In the genomic region with DNA sequence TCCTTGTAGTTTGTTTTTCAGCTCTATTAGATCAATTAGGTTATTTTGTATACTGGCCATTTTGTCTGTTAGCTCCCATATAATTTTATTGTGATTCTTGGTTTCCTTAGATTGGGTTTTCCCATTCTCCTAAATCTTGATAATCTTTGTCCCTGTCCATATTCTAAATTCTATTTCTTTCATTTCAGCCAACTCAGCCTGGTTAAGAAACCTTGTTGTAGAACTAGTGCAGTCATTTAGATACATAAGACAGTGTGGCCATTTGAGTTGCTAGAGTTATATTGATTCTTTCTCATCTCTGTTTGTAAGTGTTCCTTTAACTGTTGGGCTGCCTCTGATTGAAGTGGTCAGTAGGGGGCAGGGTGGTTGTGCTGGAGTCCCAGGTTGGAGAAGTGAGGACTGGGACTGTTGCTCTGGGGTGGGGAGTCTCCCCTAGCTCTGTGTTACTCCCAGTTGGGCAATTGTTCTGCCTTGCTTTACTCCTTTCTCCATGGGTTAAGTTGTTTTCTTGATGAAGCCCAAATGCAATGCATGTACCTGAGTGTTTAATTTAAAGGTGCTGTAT, we compare ENCODE assay signal across 15 cellular contexts.
A peak's percentile ranks its signal among the peaks of the same experiment; 100 is the strongest.
DNase-seq lines count a peak whose midpoint lies in the region; ATAC-seq and TF ChIP-seq lines count a peak whose summit lies in the region.
"Had no signal": no experiment of that assay in that cellular context is flagged by ENCODE, and none has a peak within 500 bp of the region (broad histone marks: within the 10 kb centered on the region; RNA-seq: fewer than 3 reads in every experiment).

No MANE protein-coding gene starts in this region.

- no peaks in the 10 kb centered on the region for H3K4me1 Mint-ChIP-seq in activated CD8-positive, alpha-beta T cell treated with anti-CD3 and anti-CD28 coated beads for 36 hours (ENCODE audit: low read depth)
- no peaks in the 10 kb centered on the region for H3K4me1 Mint-ChIP-seq in activated CD8-positive, alpha-beta T cell treated with anti-CD3 and anti-CD28 coated beads, Interleukin-2, amount 10 ng/mL, durations not matched to agents 7 days and 5 days (ENCODE audit: low read depth)
- no peaks in the 10 kb centered on the region for H3K4me1 Mint-ChIP-seq in endothelial cell (ENCODE audit: unreplicated experiment)
- no peaks in the 10 kb centered on the region for H3K4me1 Mint-ChIP-seq in stimulated activated naive B cell treated with anti-CD40 and anti-IgM and Interleukin-4, amounts not matched to agents 10 μg/mL and 1 μg/mL and 100 μg/mL, for 72 hours

- no peak overlapping the region for H3K27ac Mint-ChIP-seq in activated CD8-positive, alpha-beta T cell treated with anti-CD3 and anti-CD28 coated beads for 36 hours
- H3K27ac Mint-ChIP-seq in activated CD8-positive, alpha-beta T cell treated with anti-CD3 and anti-CD28 coated beads, Interleukin-2, amount 10 ng/mL, durations not matched to agents 7 days and 5 days: no peak overlapping the region
- no peak overlapping the region for H3K27ac Mint-ChIP-seq in endothelial cell (ENCODE audit: unreplicated experiment)
- no peak overlapping the region for H3K27ac Mint-ChIP-seq in stimulated activated naive B cell treated with anti-CD40 and anti-IgM and Interleukin-4, amounts not matched to agents 10 μg/mL and 1 μg/mL and 100 μg/mL, for 72 hours
- H3K27ac Mint-ChIP-seq: dendritic cell treated with granulocyte-macrophage colony-stimulating factor and Interleukin-4, amounts not matched to agents 40 ng/mL and 50 ng/mL, for 4 days had no signal

- no peak overlapping the region for H3K4me3 ChIP-seq in adrenal gland
- H3K4me3 ChIP-seq: left lung, spleen, vagina had no signal

- H3K4me1 ChIP-seq in adrenal gland (replicated peaks in 1 of 2): no peaks in the 10 kb centered on the region
- H3K4me1 ChIP-seq: left lung, spleen, vagina had no signal

- POLR2A ChIA-PET in activated CD8-positive, alpha-beta T cell treated with anti-CD3 and anti-CD28 coated beads for 36 hours (lab: Charles Lee): no interaction called here
- POLR2A ChIA-PET in activated CD8-positive, alpha-beta T cell treated with anti-CD3 and anti-CD28 coated beads, Interleukin-2, amount 10 ng/mL, durations not matched to agents 7 days and 5 days (lab: Charles Lee): no interaction called here

- ATAC-seq in activated CD8-positive, alpha-beta T cell treated with anti-CD3 and anti-CD28 coated beads for 36 hours: no peak
- ATAC-seq in activated CD8-positive, alpha-beta T cell treated with anti-CD3 and anti-CD28 coated beads, Interleukin-2, amount 10 ng/mL, durations not matched to agents 7 days and 5 days: no peak
- ATAC-seq in stimulated activated naive B cell treated with anti-CD40 and anti-IgM and Interleukin-4, amounts not matched to agents 10 μg/mL and 1 μg/mL and 100 μg/mL, for 72 hours (replicated peaks): peak; percentile 75 to 79
- ATAC-seq in Right ventricle myocardium inferior: no peak
- no peak for ATAC-seq in sciatic nerve
- ATAC-seq: left lung had no signal

- no peak for TF ChIP-seq POLR2A in adrenal gland (IDR thresholded peaks at IDR 0.05)

- DNase-seq in activated CD8-positive, alpha-beta T cell treated with anti-CD3 and anti-CD28 coated beads for 36 hours: peak; percentile 9
- no peak for DNase-seq in activated CD8-positive, alpha-beta T cell treated with anti-CD3 and anti-CD28 coated beads, Interleukin-2, amount 10 ng/mL, durations not matched to agents 7 days and 5 days
- DNase-seq in NCI-H460 (ENCODE audit: extremely low read depth, low read depth) (peak; percentile 1), endothelial cell (ENCODE audit: low spot score) (peak; percentile 43), adrenal gland (no peak), Right ventricle myocardium inferior (ENCODE audit: missing footprints) (no peak), sciatic nerve (ENCODE audit: low spot score) (no peak)
- no peak for DNase-seq in stimulated activated naive B cell treated with anti-CD40 and anti-IgM and Interleukin-4, amounts not matched to agents 10 μg/mL and 1 μg/mL and 100 μg/mL, for 72 hours
- DNase-seq: activated CD8-positive, alpha-beta memory T cell treated with anti-CD3 and anti-CD28 coated beads, Interleukin-2, amount 50 U/mL, for 4 hours; foreskin fibroblast; left lung; NCI-H1436 treated with DMSO at 0.1 percent for 48 hours; spleen had no signal

- H3K36me3 Mint-ChIP-seq in activated CD8-positive, alpha-beta T cell treated with anti-CD3 and anti-CD28 coated beads for 36 hours (ENCODE audit: low read depth): no peaks in the 10 kb centered on the region
- H3K36me3 Mint-ChIP-seq in activated CD8-positive, alpha-beta T cell treated with anti-CD3 and anti-CD28 coated beads, Interleukin-2, amount 10 ng/mL, durations not matched to agents 7 days and 5 days (ENCODE audit: low read depth): no peaks in the 10 kb centered on the region
- no peaks in the 10 kb centered on the region for H3K36me3 Mint-ChIP-seq in endothelial cell (ENCODE audit: low read depth, unreplicated experiment)
- no peaks in the 10 kb centered on the region for H3K36me3 Mint-ChIP-seq in stimulated activated naive B cell treated with anti-CD40 and anti-IgM and Interleukin-4, amounts not matched to agents 10 μg/mL and 1 μg/mL and 100 μg/mL, for 72 hours

- peaks cover 16% of the 10 kb centered on the region for H3K27me3 Mint-ChIP-seq in activated CD8-positive, alpha-beta T cell treated with anti-CD3 and anti-CD28 coated beads for 36 hours
- peaks cover 14% of the 10 kb centered on the region for H3K27me3 Mint-ChIP-seq in activated CD8-positive, alpha-beta T cell treated with anti-CD3 and anti-CD28 coated beads, Interleukin-2, amount 10 ng/mL, durations not matched to agents 7 days and 5 days (ENCODE audit: low read depth)
- H3K27me3 Mint-ChIP-seq in endothelial cell (ENCODE audit: unreplicated experiment): peaks cover 4% of the 10 kb centered on the region
- peaks cover 56 to 74% of the 10 kb centered on the region in 2 donors for H3K27me3 Mint-ChIP-seq in stimulated activated naive B cell treated with anti-CD40 and anti-IgM and Interleukin-4, amounts not matched to agents 10 μg/mL and 1 μg/mL and 100 μg/mL, for 72 hours

- H3K4me3 Mint-ChIP-seq in activated CD8-positive, alpha-beta T cell treated with anti-CD3 and anti-CD28 coated beads for 36 hours: no peak overlapping the region
- no peak overlapping the region for H3K4me3 Mint-ChIP-seq in activated CD8-positive, alpha-beta T cell treated with anti-CD3 and anti-CD28 coated beads, Interleukin-2, amount 10 ng/mL, durations not matched to agents 7 days and 5 days
- H3K4me3 Mint-ChIP-seq in endothelial cell (ENCODE audit: unreplicated experiment): no peak overlapping the region
- no peak overlapping the region for H3K4me3 Mint-ChIP-seq in stimulated activated naive B cell treated with anti-CD40 and anti-IgM and Interleukin-4, amounts not matched to agents 10 μg/mL and 1 μg/mL and 100 μg/mL, for 72 hours
- H3K4me3 Mint-ChIP-seq: dendritic cell treated with granulocyte-macrophage colony-stimulating factor and Interleukin-4, amounts not matched to agents 40 ng/mL and 50 ng/mL, for 4 days had no signal

- H3K27ac ChIP-seq in adrenal gland: no peak overlapping the region
- H3K27ac ChIP-seq: left lung, spleen, vagina had no signal

- peaks cover 11% of the 10 kb centered on the region for H3K9me3 Mint-ChIP-seq in activated CD8-positive, alpha-beta T cell treated with anti-CD3 and anti-CD28 coated beads for 36 hours
- H3K9me3 Mint-ChIP-seq in activated CD8-positive, alpha-beta T cell treated with anti-CD3 and anti-CD28 coated beads, Interleukin-2, amount 10 ng/mL, durations not matched to agents 7 days and 5 days (ENCODE audit: insufficient read depth): no peaks in the 10 kb centered on the region
- H3K9me3 Mint-ChIP-seq in endothelial cell (ENCODE audit: unreplicated experiment): no peaks in the 10 kb centered on the region
- peaks cover 17 to 25% of the 10 kb centered on the region in 2 donors for H3K9me3 Mint-ChIP-seq in stimulated activated naive B cell treated with anti-CD40 and anti-IgM and Interleukin-4, amounts not matched to agents 10 μg/mL and 1 μg/mL and 100 μg/mL, for 72 hours
- H3K9me3 Mint-ChIP-seq: dendritic cell treated with granulocyte-macrophage colony-stimulating factor and Interleukin-4, amounts not matched to agents 40 ng/mL and 50 ng/mL, for 4 days had no signal

- no peaks in the 10 kb centered on the region for H3K36me3 ChIP-seq in adrenal gland (replicated peaks in 1 of 2)
- H3K36me3 ChIP-seq: left lung, spleen, vagina had no signal

- no peaks in the 10 kb centered on the region for H3K27me3 ChIP-seq in adrenal gland
- H3K27me3 ChIP-seq: spleen, vagina had no signal

- TF ChIP-seq CTCF in activated CD8-positive, alpha-beta T cell treated with anti-CD3 and anti-CD28 coated beads for 36 hours (IDR thresholded peaks at IDR 0.05): no peak
- TF ChIP-seq CTCF in endothelial cell (IDR thresholded peaks at IDR 0.05; ENCODE audit: unreplicated experiment) (peak; percentile 47), adrenal gland (IDR thresholded peaks at IDR 0.05) (no peak)

- H3K9me3 ChIP-seq in adrenal gland (replicated peaks in 1 of 3): no peaks in the 10 kb centered on the region
- H3K9me3 ChIP-seq: vagina had no signal

- CTCF ChIA-PET in activated CD8-positive, alpha-beta T cell treated with anti-CD3 and anti-CD28 coated beads for 36 hours (lab: Charles Lee): no interaction called here
- CTCF ChIA-PET in activated CD8-positive, alpha-beta T cell treated with anti-CD3 and anti-CD28 coated beads, Interleukin-2, amount 10 ng/mL, durations not matched to agents 7 days and 5 days (lab: Charles Lee): no interaction called here

- intact Hi-C loops in activated CD8-positive, alpha-beta T cell treated with anti-CD3 and anti-CD28 coated beads for 36 hours (cut with micrococcal nuclease): no loop called here
- intact Hi-C loops in adrenal gland (cut with DNase I) (no loop called here), Right ventricle myocardium inferior (cut with DNase I) (no loop called here), sciatic nerve (cut with DNase I) (no loop called here)

Comparison
In these comparisons a context has a peak if more than half of its experiments do, and no peak if none do; other contexts are left out.
1. DNase-seq: peak in activated CD8-positive, alpha-beta T cell treated with anti-CD3 and anti-CD28 coated beads for 36 hours (single experiment), NCI-H460 (single experiment) and endothelial cell (single experiment); none in activated CD8-positive, alpha-beta T cell treated with anti-CD3 and anti-CD28 coated beads, Interleukin-2, amount 10 ng/mL, durations not matched to agents 7 days and 5 days (single experiment), stimulated activated naive B cell treated with anti-CD40 and anti-IgM and Interleukin-4, amounts not matched to agents 10 μg/mL and 1 μg/mL and 100 μg/mL, for 72 hours (single experiment), adrenal gland (0 of 7), Right ventricle myocardium inferior (single experiment) and sciatic nerve (single experiment).
2. ATAC-seq: peak in stimulated activated naive B cell treated with anti-CD40 and anti-IgM and Interleukin-4, amounts not matched to agents 10 μg/mL and 1 μg/mL and 100 μg/mL, for 72 hours (2 of 2); none in activated CD8-positive, alpha-beta T cell treated with anti-CD3 and anti-CD28 coated beads for 36 hours (single experiment), activated CD8-positive, alpha-beta T cell treated with anti-CD3 and anti-CD28 coated beads, Interleukin-2, amount 10 ng/mL, durations not matched to agents 7 days and 5 days (single experiment), Right ventricle myocardium inferior (single experiment) and sciatic nerve (single experiment).